Comparison of ENCODE assay signal across 20 cellular contexts in the genomic region with DNA sequence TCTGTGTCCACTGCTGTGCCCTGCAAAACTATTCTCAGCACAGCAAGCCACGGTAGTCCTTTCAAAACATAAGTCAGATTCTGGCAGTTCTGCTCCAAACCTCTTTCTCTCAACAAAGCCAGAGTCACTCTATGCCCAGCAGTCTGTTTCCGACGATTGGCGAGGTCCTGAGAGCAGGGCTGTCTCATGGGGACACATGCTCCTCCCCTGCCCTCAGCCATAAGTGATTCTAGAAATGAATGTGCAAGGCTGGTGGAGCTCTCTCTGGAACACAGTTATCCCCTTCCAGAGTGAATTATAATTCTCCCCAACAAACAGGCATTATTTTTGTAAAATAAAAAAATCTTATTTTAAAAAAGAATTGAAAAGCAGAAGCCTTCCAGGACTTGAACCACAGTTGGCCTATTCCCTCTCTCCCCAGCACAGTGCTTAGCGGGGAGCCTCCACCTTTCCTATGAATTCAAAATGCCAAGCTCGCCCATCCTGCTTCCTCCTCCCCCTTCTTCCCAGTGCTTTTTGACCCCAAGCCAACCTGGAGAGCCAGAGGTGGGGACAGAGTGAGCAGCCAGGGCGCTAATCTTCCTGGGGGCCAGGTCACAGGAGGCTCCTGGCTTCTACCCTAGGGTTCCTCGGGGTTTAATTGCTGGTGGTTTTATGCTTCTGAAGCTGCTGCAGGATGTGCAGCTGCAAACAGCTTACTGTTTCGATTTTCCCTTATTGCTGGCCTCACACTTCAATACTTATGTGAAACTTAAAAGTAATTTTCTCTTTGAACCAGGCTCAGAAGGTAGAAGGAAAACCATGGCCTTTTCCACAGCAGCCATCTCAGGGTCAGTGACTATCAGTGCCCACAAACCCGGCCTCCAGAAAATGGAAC. TPM values are rescaled to one million over a fixed set of nuclear protein-coding genes. Genes with fewer than 3 reads are reported as not detected.
"Had no signal": no experiment of that assay in that cellular context is flagged by ENCODE, and none has a peak within 500 bp of the region (broad histone marks: within the 10 kb centered on the region; RNA-seq: fewer than 3 reads in every experiment).

No MANE protein-coding gene starts in this region.

- H3K27me3 ChIP-seq: right lobe of liver, testis had no signal

- H3K4me1 ChIP-seq: prostate gland, right lobe of liver, testis had no signal

- DNase-seq: activated CD4-positive, alpha-beta T cell treated with anti-CD3 and anti-CD28 coated beads, Interleukin-2, amount 50 U/mL, for 4 hours; activated effector memory CD4-positive, alpha-beta T cell treated with anti-CD3 and anti-CD28 coated beads, Interleukin-2, amount 50 U/mL, for 16 hours; activated T-cell treated with anti-CD3 and anti-CD28 coated beads, Interleukin-2, amount 50 U/mL, for 72 hours; cerebellar nuclear complex; cortex of kidney; erythroblast; foreskin melanocyte; mammary epithelial cell; naive B cell; right lobe of liver; stimulated activated CD4-positive, alpha-beta T cell treated with anti-CD3 and anti-CD28 coated beads, Interleukin-4, amount 100 ng/mL, for 4 hours; T-helper 2 cell; testis; WERI-Rb-1 had no signal

- ATAC-seq: activated T-cell treated with anti-CD3 and anti-CD28 coated beads, Interleukin-2, amount 50 U/mL, for 72 hours; left lobe of liver; right lobe of liver; stimulated activated memory B cell treated with anti-CD40 and anti-IgM and Interleukin-4, amounts not matched to agents 10 μg/mL and 1 μg/mL and 100 μg/mL, for 72 hours had no signal

- H3K27ac ChIP-seq: prostate gland, right lobe of liver, testis, WERI-Rb-1 had no signal

- H3K36me3 ChIP-seq: prostate gland, right lobe of liver, WERI-Rb-1 had no signal

- H3K9me3 ChIP-seq: prostate gland, right lobe of liver, testis had no signal

- H3K4me3 ChIP-seq: prostate gland, right lobe of liver, testis had no signal

RNA-seq across cellular contexts. Expression of a gene that starts 41.1 kb away (rescaled TPM):
- total RNA-seq: activated CD8-positive, alpha-beta memory T cell treated with anti-CD3 and anti-CD28 coated beads for 36 hours; activated T-cell treated with anti-CD3 and anti-CD28 coated beads, Interleukin-2, amount 50 U/mL, for 72 hours; bronchial epithelial cell; left lobe of liver; mammary epithelial cell had no signal
- polyA plus RNA-seq: keratinocyte had no signal
